Comparison of ENCODE assay signal across 8 cellular contexts in genomic region chr10:73253226-73253557, GRCh38. TPM values are rescaled to one million over a fixed set of nuclear protein-coding genes. Genes with fewer than 3 reads are reported as not detected.
A peak's percentile ranks its signal among the peaks of the same experiment; 100 is the strongest.
DNase-seq lines count a peak whose midpoint lies in the region; ATAC-seq, FAIRE-seq and TF ChIP-seq lines count a peak whose summit lies in the region.

No MANE protein-coding gene starts in this region.

- H3K27me3 ChIP-seq in SJCRH30 (no peaks in the 10 kb centered on the region), esophagus muscularis mucosa (no peaks in the 10 kb centered on the region)

- no peak for TF ChIP-seq RAD21 in A549 (conservative IDR thresholded peaks at IDR 0.05 in 1 of 2, IDR thresholded peaks at IDR 0.05 in 1 of 2)

- TF ChIP-seq CTCF in A549 (IDR thresholded peaks at IDR 0.05) (no peak; the same call in 2 of the 3 replicates), esophagus muscularis mucosa (IDR thresholded peaks at IDR 0.05) (no peak), progenitor cell of endocrine pancreas (IDR thresholded peaks at IDR 0.05; ENCODE audit: unreplicated experiment) (no peak)

- intact Hi-C loops in esophagus muscularis mucosa (cut with DNase I), result loop anchor here (5.0 kb wide), 1 partner anchor 159 kb away; the partner anchor contains the start of gene ANXA7

- CTCF ChIA-PET in A549 (lab: Yijun Ruan, JAX), result interaction anchor here (0.7 to 1.6 kb wide), 6 partner anchors 10 to 87 kb away, joined by 3 to 6 read pairs (median 4); no protein-coding TSS in a partner anchor

- H3K4me3 ChIP-seq in A549, result peak overlapping the region; percentile 94
- H3K4me3 ChIP-seq in SJCRH30, result peak overlapping the region; percentile 75
- peak overlapping the region; percentile 67 to 94 (median 82) for H3K4me3 ChIP-seq in esophagus muscularis mucosa

- H3K4me2 ChIP-seq in A549, result peak overlapping the region; percentile 84

- peak; percentile 42 to 45 for DNase-seq in A549 (ENCODE audit: low read depth in 1 of 2, low spot score in 1 of 2)
- DNase-seq in SJCRH30, result peak in 1 of 2 experiments; percentile 17
- DNase-seq in esophagus muscularis mucosa (ENCODE audit: extremely low spot score), result no peak
- DNase-seq in progenitor cell of endocrine pancreas (ENCODE audit: low spot score, unreplicated experiment), result no peak
- DNase-seq in HK-2 (ENCODE audit: unreplicated experiment), result no peak
- DNase-seq in NCI-H187 (lab: John Stamatoyannopoulos, UW), result no peak

- ATAC-seq in A549, result peak; percentile 44 to 53; a peak in 4 of 6 replicates
- peak; percentile 4 for ATAC-seq in GM18498 (IDR thresholded peaks at IDR 0.05; ENCODE audit: unreplicated experiment)
- no peak for ATAC-seq in HG02852 (IDR thresholded peaks at IDR 0.05; ENCODE audit: unreplicated experiment)

- H3K36me3 ChIP-seq in SJCRH30, result peaks cover 9% of the 10 kb centered on the region
- peaks cover 4 to 23% (median 20%) of the 10 kb centered on the region in 4 donors for H3K36me3 ChIP-seq in esophagus muscularis mucosa

- no peak for TF ChIP-seq EP300 in A549 (IDR thresholded peaks at IDR 0.05)
- TF ChIP-seq EP300 in esophagus muscularis mucosa (IDR thresholded peaks at IDR 0.05), result no peak

- FAIRE-seq in A549 (lab: Jason Lieb, UNC), result no peak

- H3K27ac ChIP-seq in A549, result peak overlapping the region; percentile 94 to 95
- peak overlapping the region; percentile 88; the same call in 1 of the 2 replicates for H3K27ac ChIP-seq in SJCRH30
- peak overlapping the region; percentile 85 to 94 (median 90) for H3K27ac ChIP-seq in esophagus muscularis mucosa (replicated peaks in 1 of 4)

- H3K27me3 Mint-ChIP-seq in progenitor cell of endocrine pancreas, result no peaks in the 10 kb centered on the region

- 0% methylated on average over 4 of the region's 4 CpGs for WGBS in A549 (ENCODE audit: missing lambda C conversion rate)
- WGBS in esophagus muscularis mucosa, result 0% methylated on average over 4 of the region's 4 CpGs

- no peaks in the 10 kb centered on the region for H3K9me3 Mint-ChIP-seq in progenitor cell of endocrine pancreas (ENCODE audit: low read depth)

- peak overlapping the region; percentile 99 for H3K27ac Mint-ChIP-seq in progenitor cell of endocrine pancreas

- TF ChIP-seq POLR2A in A549 (IDR thresholded peaks at IDR 0.05; ENCODE audit: low read length), result no peak
- TF ChIP-seq POLR2A in esophagus muscularis mucosa (IDR thresholded peaks at IDR 0.05; ENCODE audit: low read depth), result no peak

- peaks cover 19% of the 10 kb centered on the region for H3K4me1 Mint-ChIP-seq in progenitor cell of endocrine pancreas (ENCODE audit: low read depth)

- H3K4me3 Mint-ChIP-seq in progenitor cell of endocrine pancreas (ENCODE audit: low read depth), result peak overlapping the region; percentile 93

- H3K9me3 ChIP-seq in A549 (no peaks in the 10 kb centered on the region), SJCRH30 (replicated peaks) (no peaks in the 10 kb centered on the region), esophagus muscularis mucosa (no peaks in the 10 kb centered on the region)

- H3K4me1 ChIP-seq in A549 (peaks cover 21% of the 10 kb centered on the region), SJCRH30 (peaks cover under 1% of the 10 kb centered on the region; the same call in 1 of the 2 replicates), esophagus muscularis mucosa (peaks cover 21 to 40% (median 33%) of the 10 kb centered on the region in 4 donors)

- POLR2A ChIA-PET in A549 (lab: Yijun Ruan, JAX), result interaction anchor here (0.7 to 2.3 kb wide), 6 partner anchors 9 to 577 kb away, joined by 4 to 11 read pairs (median 6); partner anchors contain the start of genes ANXA7 and CFAP70

- peaks cover 5% of the 10 kb centered on the region for H3K36me3 Mint-ChIP-seq in progenitor cell of endocrine pancreas (ENCODE audit: insufficient read depth)

TF ChIP-seq in A549, 52 proteins besides CTCF, POLR2A, EP300 and RAD21:
- no peak for TF ChIP-seq TP53 (CRISPR knock-in tag; IDR thresholded peaks at IDR 0.05)
- TF ChIP-seq FOSL2 (IDR thresholded peaks at IDR 0.05), result no peak
- TF ChIP-seq FOSL2 (CRISPR knock-in tag; IDR thresholded peaks at IDR 0.05), result no peak
- TF ChIP-seq EHMT2 (IDR thresholded peaks at IDR 0.05; ENCODE audit: low read depth), result no peak
- no peak for TF ChIP-seq HOXA7 (CRISPR knock-in tag; IDR thresholded peaks at IDR 0.05)

RNA-seq across cellular contexts. Expression of gene MRPS16, which starts 0.7 kb away (rescaled TPM):
- polyA plus RNA-seq in A549 (2011; rRNA removed) (132 and 162 TPM in 2 replicates), A549 (2017; fragmentation: RNase III; extraction: RNeasy Plus Mini Kit Qiagen cat#74134 plus additional on column Dnase treatment) (158 to 166 TPM (median 160 TPM) in 3 replicates)
- polyA plus RNA-seq in A549 (2012; cell fraction: cytosol; rRNA removed), result 226 and 239 TPM in 2 replicates
- polyA plus RNA-seq in A549 (2012; cell fraction: nucleus; rRNA removed), result 191 and 202 TPM in 2 replicates
- polyA minus RNA-seq in A549 (2011; rRNA and poly(A)+ RNA removed), result 155 and 180 TPM in 2 replicates
- 93.4 and 94.9 TPM in 2 replicates for total RNA-seq in SJCRH30 (2014; rRNA removed; shearing (Covaris generic))
- total RNA-seq in esophagus muscularis mucosa (10 to 100 TPM; 34.5 to 46.1 (median 38.0) TPM), progenitor cell of endocrine pancreas (84.7 and 86.3 TPM in 2 replicates)

RNA-seq across cellular contexts. Expression of gene DNAJC9, which starts 6.1 kb away (rescaled TPM):
- 42.7 and 56.3 TPM in 2 replicates for polyA plus RNA-seq in A549 (2011; rRNA removed)
- 36.9 and 38.5 TPM in 2 replicates for polyA plus RNA-seq in A549 (2012; cell fraction: cytosol; rRNA removed)
- polyA plus RNA-seq in A549 (2012; cell fraction: nucleus; rRNA removed), result 26.2 and 32.9 TPM in 2 replicates
- polyA plus RNA-seq in A549 (2017; fragmentation: RNase III; extraction: RNeasy Plus Mini Kit Qiagen cat#74134 plus additional on column Dnase treatment), result 45.6 to 47.4 TPM (median 46.0 TPM) in 3 replicates
- 24.2 and 27.7 TPM in 2 replicates for polyA minus RNA-seq in A549 (2011; rRNA and poly(A)+ RNA removed)
- 59.7 and 70.0 TPM in 2 replicates for total RNA-seq in SJCRH30 (2014; rRNA removed; shearing (Covaris generic))
- 10 to 100 TPM in 3 of 4 donors, 1 to 10 TPM in 1; 9.3 to 13.6 (median 11.1) TPM for total RNA-seq in esophagus muscularis mucosa
- total RNA-seq in progenitor cell of endocrine pancreas, result 46.8 and 47.1 TPM in 2 replicates

Comparison
In these comparisons a context has a peak if more than half of its experiments do, and no peak if none do; other contexts are left out.
1. DNase-seq: peak in A549 (2 of 2); none in esophagus muscularis mucosa (single experiment), progenitor cell of endocrine pancreas (single experiment), HK-2 (single experiment) and NCI-H187 (0 of 2).
2. Peak in every context shown above with its lines, with median percentiles within 50 percentile points of each other: H3K27ac ChIP-seq and H3K4me3 ChIP-seq.